In genomic region chr4:145861331-145862318, GRCh38 we compare ENCODE assay signal across 22 cellular contexts.
DNase-seq lines count a peak whose midpoint lies in the region; ATAC-seq, FAIRE-seq and TF ChIP-seq lines count a peak whose summit lies in the region.
"Had no signal": no experiment of that assay in that cellular context is flagged by ENCODE, and none has a peak within 500 bp of the region (broad histone marks: within the 10 kb centered on the region; RNA-seq: fewer than 3 reads in every experiment).

No MANE protein-coding gene starts in this region.

- no peak for TF ChIP-seq CTCF in astrocyte (IDR thresholded peaks at IDR 0.05; ENCODE audit: insufficient read depth, low read depth, low read length)
- TF ChIP-seq CTCF in lower lobe of right lung (IDR thresholded peaks at IDR 0.05) = no peak
- TF ChIP-seq CTCF in upper lobe of left lung (IDR thresholded peaks at IDR 0.05) = no peak
- no peak for TF ChIP-seq CTCF in esophagus muscularis mucosa (IDR thresholded peaks at IDR 0.05)

- no peak overlapping the region for H3K9ac ChIP-seq in astrocyte (ENCODE audit: low read length)

- no peaks in the 10 kb centered on the region for H3K9me3 Mint-ChIP-seq in astrocyte (ENCODE audit: unreplicated experiment)
- H3K9me3 Mint-ChIP-seq: CD8-positive, alpha-beta memory T cell; naive B cell had no signal

- no peak overlapping the region for H3K27ac Mint-ChIP-seq in astrocyte (ENCODE audit: unreplicated experiment)
- H3K27ac Mint-ChIP-seq: activated CD4-positive, alpha-beta T cell treated with anti-CD3 and anti-CD28 coated beads for 36 hours had no signal

- H3K9me3 ChIP-seq in astrocyte (ENCODE audit: insufficient read depth, low read depth, low read length) (no peaks in the 10 kb centered on the region), lower lobe of right lung (no peaks in the 10 kb centered on the region), upper lobe of left lung (no peaks in the 10 kb centered on the region), esophagus muscularis mucosa (no peaks in the 10 kb centered on the region)
- H3K9me3 ChIP-seq: colonic mucosa, SJSA1, spleen, transverse colon had no signal

- H3K27me3 Mint-ChIP-seq in astrocyte (ENCODE audit: low read depth, unreplicated experiment) = no peaks in the 10 kb centered on the region
- H3K27me3 Mint-ChIP-seq: activated CD4-positive, alpha-beta T cell treated with anti-CD3 and anti-CD28 coated beads for 36 hours; CD8-positive, alpha-beta memory T cell; naive B cell had no signal

- peaks cover 17% of the 10 kb centered on the region for H3K4me1 Mint-ChIP-seq in astrocyte (ENCODE audit: low read depth, unreplicated experiment)
- H3K4me1 Mint-ChIP-seq: naive B cell had no signal

- no peak for FAIRE-seq in astrocyte (lab: Jason Lieb, UNC)
- FAIRE-seq: endothelial cell of umbilical vein, frontal cortex had no signal

- peaks cover 11% of the 10 kb centered on the region for H3K36me3 Mint-ChIP-seq in astrocyte (ENCODE audit: low read depth, unreplicated experiment)

- peaks cover 11% of the 10 kb centered on the region for H3K79me2 ChIP-seq in astrocyte (ENCODE audit: insufficient read depth, low read length)

- no peak overlapping the region for H3K4me3 Mint-ChIP-seq in astrocyte (ENCODE audit: unreplicated experiment)
- H3K4me3 Mint-ChIP-seq: activated CD4-positive, alpha-beta T cell treated with anti-CD3 and anti-CD28 coated beads for 36 hours; CD8-positive, alpha-beta memory T cell; naive B cell had no signal

- H3K27ac ChIP-seq in astrocyte (ENCODE audit: low read depth, low read length) = no peak overlapping the region
- peak overlapping the region; percentile 9 for H3K27ac ChIP-seq in lower lobe of right lung
- peak overlapping the region in 3 of 4 donors; percentile 21 to 37 (median 36) for H3K27ac ChIP-seq in upper lobe of left lung
- H3K27ac ChIP-seq in esophagus muscularis mucosa (replicated peaks in 1 of 4) = peak overlapping the region in 1 of 4 donors; percentile 28
- H3K27ac ChIP-seq: colonic mucosa, SJSA1, spleen, transverse colon had no signal

- no peak overlapping the region for H2AFZ ChIP-seq in astrocyte (ENCODE audit: low read depth, low read length)

- ATAC-seq in lower lobe of right lung (peak; percentile 89 to 92), upper lobe of left lung (ENCODE audit: low FRiP score in 2 of 2) (peak; percentile 26 to 82), GM18907 (IDR thresholded peaks at IDR 0.05; ENCODE audit: unreplicated experiment) (no peak)
- ATAC-seq: activated CD4-positive, alpha-beta T cell treated with anti-CD3 and anti-CD28 coated beads for 36 hours had no signal

- H3K27me3 ChIP-seq in astrocyte (ENCODE audit: insufficient read depth, low read length) (no peaks in the 10 kb centered on the region), lower lobe of right lung (ENCODE audit: low read depth) (no peaks in the 10 kb centered on the region), upper lobe of left lung (no peaks in the 10 kb centered on the region), esophagus muscularis mucosa (no peaks in the 10 kb centered on the region)
- H3K27me3 ChIP-seq: colonic mucosa, SJSA1, spleen, transverse colon had no signal

- DNase-seq in NCI-H526 (lab: John Stamatoyannopoulos, UW) = peak; percentile 20
- no peak for DNase-seq in NCI-H526 treated with DMSO at 0.1 percent for 48 hours (lab: John Stamatoyannopoulos, UW)
- peak; percentile 66 for DNase-seq in astrocyte (ENCODE audit: low read depth)
- DNase-seq in lower lobe of right lung = peak; percentile 61
- DNase-seq in upper lobe of left lung = peak in 1 of 2 donors; percentile 56
- no peak for DNase-seq in esophagus muscularis mucosa (ENCODE audit: extremely low spot score)
- DNase-seq in SKM-1 (lab: John Stamatoyannopoulos, UW; ENCODE audit: unreplicated experiment) = no peak
- DNase-seq: activated CD4-positive, alpha-beta T cell treated with anti-CD3 and anti-CD28 coated beads for 36 hours; activated gamma-delta T cell; CD8-positive, alpha-beta memory T cell; colonic mucosa; naive B cell; NCI-H187 treated with DMSO at 0.1 percent for 48 hours; NCI-H510A treated with DMSO at 0.1 percent for 48 hours; posterior cingulate gyrus; spleen; T-helper 9 cell; transverse colon had no signal

- H3K36me3 ChIP-seq in astrocyte (ENCODE audit: insufficient read depth, low read length) (peaks cover 8% of the 10 kb centered on the region), lower lobe of right lung (no peaks in the 10 kb centered on the region), upper lobe of left lung (no peaks in the 10 kb centered on the region), esophagus muscularis mucosa (peaks cover 0 to 18% (median 0%) of the 10 kb centered on the region in 4 donors)
- H3K36me3 ChIP-seq: colonic mucosa had no signal

- TF ChIP-seq EP300 in upper lobe of left lung (IDR thresholded peaks at IDR 0.05) (no peak), esophagus muscularis mucosa (IDR thresholded peaks at IDR 0.05) (no peak)

- peaks cover 9% of the 10 kb centered on the region for H4K20me1 ChIP-seq in astrocyte (ENCODE audit: insufficient read depth, low read length)

- intact Hi-C loops in lower lobe of right lung (cut with DNase I) = no loop called here
- intact Hi-C loops in esophagus muscularis mucosa (cut with DNase I) = no loop called here

- WGBS in upper lobe of left lung, 2 donors = 67 to 71% methylated on average over 16 of the region's 16 CpGs
- 82% methylated on average over 16 of the region's 16 CpGs for WGBS in esophagus muscularis mucosa

- H3K4me2 ChIP-seq in astrocyte (ENCODE audit: low read length) = no peak overlapping the region

- TF ChIP-seq POLR2A in upper lobe of left lung (IDR thresholded peaks at IDR 0.05) (no peak), esophagus muscularis mucosa (IDR thresholded peaks at IDR 0.05; ENCODE audit: low read depth) (no peak)

- H3K4me1 ChIP-seq in astrocyte (ENCODE audit: insufficient read depth, low read length) = no peaks in the 10 kb centered on the region
- peaks cover 14% of the 10 kb centered on the region for H3K4me1 ChIP-seq in lower lobe of right lung
- H3K4me1 ChIP-seq in upper lobe of left lung = peaks cover 0 to 7% (median 0%) of the 10 kb centered on the region in 4 donors
- peaks cover 0 to 5% (median 4%) of the 10 kb centered on the region in 4 donors for H3K4me1 ChIP-seq in esophagus muscularis mucosa
- H3K4me1 ChIP-seq: colonic mucosa, SJSA1, spleen, transverse colon had no signal

- H3K4me3 ChIP-seq in astrocyte (ENCODE audit: insufficient read depth, low read depth, low read length) = no peak overlapping the region
- H3K4me3 ChIP-seq in lower lobe of right lung = no peak overlapping the region
- H3K4me3 ChIP-seq in upper lobe of left lung = no peak overlapping the region
- no peak overlapping the region for H3K4me3 ChIP-seq in esophagus muscularis mucosa
- H3K4me3 ChIP-seq: colonic mucosa, SJSA1, spleen, transverse colon had no signal

Comparison
In these comparisons a context has a peak if more than half of its experiments do, and no peak if none do; other contexts are left out.
1. DNase-seq: peak in NCI-H526 (2 of 2), astrocyte (single experiment) and lower lobe of right lung (single experiment); none in NCI-H526 treated with DMSO at 0.1 percent for 48 hours (single experiment), esophagus muscularis mucosa (single experiment) and SKM-1 (single experiment).